In genomic region chr17:68327823-68328557, GRCh38 we compare ENCODE assay signal across 22 cellular contexts. TPM values are rescaled to one million over a fixed set of nuclear protein-coding genes. Genes with fewer than 3 reads are reported as not detected.
A peak's percentile ranks its signal among the peaks of the same experiment; 100 is the strongest.
DNase-seq lines count a peak whose midpoint lies in the region; TF ChIP-seq lines count a peak whose summit lies in the region.
"Had no signal": no experiment of that assay in that cellular context is flagged by ENCODE, and none has a peak within 500 bp of the region (broad histone marks: within the 10 kb centered on the region; RNA-seq: fewer than 3 reads in every experiment).

No MANE protein-coding gene starts in this region.

- TF ChIP-seq CTCF in GM06990 (IDR thresholded peaks at IDR 0.05; ENCODE audit: insufficient read depth, low read length, poor library complexity, severe bottlenecking) (peak; percentile 21), H9 (conservative IDR thresholded peaks at IDR 0.05) (peak; percentile 32; the same call in 2 of the 3 replicates), mesothelial cell of epicardium (IDR thresholded peaks at IDR 0.05; ENCODE audit: unreplicated experiment) (no peak), BE2C (IDR thresholded peaks at IDR 0.05; ENCODE audit: low read depth, low read length) (no peak)

- no peak overlapping the region for H3K4me3 ChIP-seq in GM06990 (replicated peaks; ENCODE audit: low read depth, low read length)
- no peak overlapping the region for H3K4me3 ChIP-seq in BE2C (ENCODE audit: low read depth, low read length)
- H3K4me3 ChIP-seq: ascending aorta, MG63, mucosa of descending colon, prostate gland, thoracic aorta had no signal

- H3K27ac Mint-ChIP-seq in H9 (no peak overlapping the region), mesothelial cell of epicardium (peak overlapping the region; percentile 96)
- H3K27ac Mint-ChIP-seq in activated T-helper 1 cell treated with anti-CD3 and anti-CD28 coated beads, Interleukin-12 subunit alpha, Interleukin-12 subunit beta, Interleukin-2, Interleukin-4 antibody, amounts not matched to agents 30 ng/mL and 10 ng/mL and 1 ng/mL, durations not matched to agents 14 hours and 24 hours and 36 hours, result peak overlapping the region; percentile 25
- H3K27ac Mint-ChIP-seq: activated T-cell treated with anti-CD3 and anti-CD28 coated beads, Interleukin-2, amount 50 U/mL, for 72 hours; CD8-positive, alpha-beta T cell had no signal

- no peak overlapping the region for H2BK20ac ChIP-seq in H9 (ENCODE audit: low read depth, low read length, poor library complexity, severe bottlenecking)

- H4K20me1 ChIP-seq in H9 (ENCODE audit: control insufficient read depth, insufficient read depth, insufficient read length), result no peaks in the 10 kb centered on the region

- no peak overlapping the region for H4K5ac ChIP-seq in H9 (ENCODE audit: insufficient read length, low read depth, low read length)

- H2BK15ac ChIP-seq in H9 (ENCODE audit: low read depth, low read length), result no peak overlapping the region

- no peak overlapping the region for H2BK5ac ChIP-seq in H9 (ENCODE audit: insufficient read length, low read length)

- H3K9me3 ChIP-seq in H9 (ENCODE audit: control insufficient read depth, low read depth, low read length), result no peaks in the 10 kb centered on the region
- H3K9me3 ChIP-seq in BE2C, result peaks cover 4% of the 10 kb centered on the region; the same call in 1 of the 2 replicates
- H3K9me3 ChIP-seq: prostate gland had no signal

- H3K9ac ChIP-seq in H9 (ENCODE audit: extremely low read depth, insufficient read length, low read length), result no peak overlapping the region

- H3K9me3 Mint-ChIP-seq in H9, result peaks cover 20 to 30% of the 10 kb centered on the region in 2 experiments
- H3K9me3 Mint-ChIP-seq in activated T-helper 1 cell treated with anti-CD3 and anti-CD28 coated beads, Interleukin-12 subunit alpha, Interleukin-12 subunit beta, Interleukin-2, Interleukin-4 antibody, amounts not matched to agents 30 ng/mL and 10 ng/mL and 1 ng/mL, durations not matched to agents 14 hours and 24 hours and 36 hours, result peaks cover 17% of the 10 kb centered on the region
- H3K9me3 Mint-ChIP-seq in mesothelial cell of epicardium, result peaks cover 14% of the 10 kb centered on the region
- H3K9me3 Mint-ChIP-seq: central memory CD8-positive, alpha-beta T cell had no signal

- WGBS in H9 (ENCODE audit: extremely low coverage, insufficient read length, low lambda C conversion rate), result no CpG with 5 or more reads among the region's 8 CpGs

- peaks cover 10 to 15% (median 15%) of the 10 kb centered on the region in 3 experiments for H3K36me3 Mint-ChIP-seq in H9 (ENCODE audit: insufficient read depth in 1 of 3, low read depth in 3 of 3)
- peaks cover 5% of the 10 kb centered on the region for H3K36me3 Mint-ChIP-seq in activated T-helper 1 cell treated with anti-CD3 and anti-CD28 coated beads, Interleukin-12 subunit alpha, Interleukin-12 subunit beta, Interleukin-2, Interleukin-4 antibody, amounts not matched to agents 30 ng/mL and 10 ng/mL and 1 ng/mL, durations not matched to agents 14 hours and 24 hours and 36 hours (ENCODE audit: low read depth)
- H3K36me3 Mint-ChIP-seq in mesothelial cell of epicardium, result peaks cover 7% of the 10 kb centered on the region

- H3K27me3 ChIP-seq in GM06990 (replicated peaks; ENCODE audit: control insufficient read depth, insufficient read depth, low read length), result no peaks in the 10 kb centered on the region
- no peaks in the 10 kb centered on the region for H3K27me3 ChIP-seq in H9 (ENCODE audit: insufficient read depth, low read length)
- no peaks in the 10 kb centered on the region; the same call in 1 of the 2 replicates for H3K27me3 ChIP-seq in BE2C
- H3K27me3 ChIP-seq: ascending aorta, MG63 had no signal

- H3K14ac ChIP-seq in H9 (ENCODE audit: insufficient read depth, low read length), result no peak overlapping the region

- H3K4me2 ChIP-seq in H9 (ENCODE audit: insufficient read depth, insufficient read length, low read length), result no peak overlapping the region

- H3K4ac ChIP-seq in H9 (ENCODE audit: low read depth, low read length), result no peak overlapping the region

- intact Hi-C loops in activated T-helper 1 cell treated with anti-CD3 and anti-CD28 coated beads, Interleukin-12 subunit alpha, Interleukin-12 subunit beta, Interleukin-2, Interleukin-4 antibody, amounts not matched to agents 30 ng/mL and 10 ng/mL and 1 ng/mL, durations not matched to agents 14 hours and 24 hours and 36 hours (cut with micrococcal nuclease), result no loop called here

- no peaks in the 10 kb centered on the region for H3K23me2 ChIP-seq in H9 (ENCODE audit: insufficient read length, low read depth, low read length, poor library complexity, severe bottlenecking)

- H3K23ac ChIP-seq in H9 (ENCODE audit: insufficient read length, low read depth, low read length), result no peak overlapping the region

- DNase-seq in GM06990 (ENCODE audit: extremely low read depth, insufficient read length) (no peak), H9 (no peak), mesothelial cell of epicardium (ENCODE audit: low spot score in 2 of 2, unreplicated experiment in 2 of 2) (no peak), SHP77 treated with DMSO at 0.1 percent for 48 hours (lab: John Stamatoyannopoulos, UW) (no peak), BE2C (no peak), NCI-H2227 (lab: John Stamatoyannopoulos, UW; ENCODE audit: unreplicated experiment) (no peak)
- no peak for DNase-seq in activated T-helper 1 cell treated with anti-CD3 and anti-CD28 coated beads, Interleukin-12 subunit alpha, Interleukin-12 subunit beta, Interleukin-2, Interleukin-4 antibody, amounts not matched to agents 30 ng/mL and 10 ng/mL and 1 ng/mL, durations not matched to agents 14 hours and 24 hours and 36 hours (ENCODE audit: low spot score)
- DNase-seq: activated CD4-positive, alpha-beta T cell treated with anti-CD3 and anti-CD28 coated beads for 1 hour; activated T-cell treated with anti-CD3 and anti-CD28 coated beads, Interleukin-2, amount 50 U/mL, for 72 hours; CD8-positive, alpha-beta T cell; hypothalamus; left ventricle myocardium superior; MG63; mucosa of descending colon; NCI-H1694 treated with DMSO at 0.1 percent for 48 hours had no signal

- no peak overlapping the region for H2BK120ac ChIP-seq in H9 (ENCODE audit: low read depth, low read length, poor library complexity, severe bottlenecking)

- H3K18ac ChIP-seq in H9 (ENCODE audit: insufficient read length, low read depth, low read length), result no peak overlapping the region

- no peak overlapping the region for H3K27ac ChIP-seq in H9 (ENCODE audit: insufficient read length, low read depth, low read length)
- H3K27ac ChIP-seq: ascending aorta, epithelial cell of prostate, prostate gland, thoracic aorta had no signal

- H4K8ac ChIP-seq in H9 (replicated peaks; ENCODE audit: insufficient read length, low read depth, low read length), result no peak overlapping the region

- no peak overlapping the region for H2AFZ ChIP-seq in H9 (ENCODE audit: low read length)

- H3K4me3 Mint-ChIP-seq in H9 (no peak overlapping the region), mesothelial cell of epicardium (no peak overlapping the region)
- no peak overlapping the region for H3K4me3 Mint-ChIP-seq in activated T-helper 1 cell treated with anti-CD3 and anti-CD28 coated beads, Interleukin-12 subunit alpha, Interleukin-12 subunit beta, Interleukin-2, Interleukin-4 antibody, amounts not matched to agents 30 ng/mL and 10 ng/mL and 1 ng/mL, durations not matched to agents 14 hours and 24 hours and 36 hours
- H3K4me3 Mint-ChIP-seq: activated T-cell treated with anti-CD3 and anti-CD28 coated beads, Interleukin-2, amount 50 U/mL, for 72 hours; CD8-positive, alpha-beta T cell; central memory CD8-positive, alpha-beta T cell; IgD-negative memory B cell; neural crest cell had no signal

- H3K4me1 Mint-ChIP-seq in H9 (0 out of 4 replicates have a peak, but pooled peaks cover 0 to 2% of the 10 kb centered on the region in 2 experiments), mesothelial cell of epicardium (peaks cover 13% of the 10 kb centered on the region)
- H3K4me1 Mint-ChIP-seq in activated T-helper 1 cell treated with anti-CD3 and anti-CD28 coated beads, Interleukin-12 subunit alpha, Interleukin-12 subunit beta, Interleukin-2, Interleukin-4 antibody, amounts not matched to agents 30 ng/mL and 10 ng/mL and 1 ng/mL, durations not matched to agents 14 hours and 24 hours and 36 hours (ENCODE audit: low read depth), result peaks cover 21% of the 10 kb centered on the region
- H3K4me1 Mint-ChIP-seq: neural crest cell had no signal

- no peak overlapping the region for H4K91ac ChIP-seq in H9 (ENCODE audit: insufficient read length, low read depth, low read length)

- no peak overlapping the region for H3K56ac ChIP-seq in H9 (ENCODE audit: insufficient read length, low read depth, low read length)

- no peaks in the 10 kb centered on the region for H3K4me1 ChIP-seq in H9 (ENCODE audit: insufficient read depth, low read length)
- no peaks in the 10 kb centered on the region for H3K4me1 ChIP-seq in BE2C
- H3K4me1 ChIP-seq: ascending aorta, prostate gland had no signal

- no peak overlapping the region for H3T11ph ChIP-seq in H9 (ENCODE audit: low read length)

- H2BK12ac ChIP-seq in H9 (ENCODE audit: insufficient read length, low read depth, low read length), result no peak overlapping the region

- no peak overlapping the region for H2AK5ac ChIP-seq in H9 (ENCODE audit: insufficient read length, low read length)

- H3K79me2 ChIP-seq in H9 (ENCODE audit: insufficient read depth, low read length), result no peaks in the 10 kb centered on the region

- peaks cover 1% of the 10 kb centered on the region; the same call in 1 of the 2 replicates for H3K27me3 Mint-ChIP-seq in H9 (ENCODE audit: low read depth)
- peaks cover 2% of the 10 kb centered on the region for H3K27me3 Mint-ChIP-seq in activated T-helper 1 cell treated with anti-CD3 and anti-CD28 coated beads, Interleukin-12 subunit alpha, Interleukin-12 subunit beta, Interleukin-2, Interleukin-4 antibody, amounts not matched to agents 30 ng/mL and 10 ng/mL and 1 ng/mL, durations not matched to agents 14 hours and 24 hours and 36 hours (ENCODE audit: insufficient read depth)
- no peaks in the 10 kb centered on the region for H3K27me3 Mint-ChIP-seq in mesothelial cell of epicardium (ENCODE audit: low read depth)
- H3K27me3 Mint-ChIP-seq: central memory CD8-positive, alpha-beta T cell had no signal

- H3K36me3 ChIP-seq in GM06990 (ENCODE audit: control insufficient read depth, insufficient read depth, low read length) (no peaks in the 10 kb centered on the region), BE2C (no peaks in the 10 kb centered on the region)
- H3K36me3 ChIP-seq: ascending aorta, MG63, prostate gland, thoracic aorta had no signal

- H3K79me1 ChIP-seq in H9 (ENCODE audit: insufficient read depth, low read depth, low read length, poor library complexity, severe bottlenecking), result no peaks in the 10 kb centered on the region

RNA-seq across cellular contexts. Expression of gene ARSG, which starts 36.7 kb away (rescaled TPM):
- total RNA-seq in H9 (2021) (3.5 and 3.6 TPM in 2 replicates), mesothelial cell of epicardium (7.8 to 11.4 TPM (median 9.0 TPM) in 3 replicates)
- 5.5 and 6.7 TPM in 2 replicates for total RNA-seq in activated T-helper 1 cell treated with anti-CD3 and anti-CD28 coated beads, Interleukin-12 subunit alpha, Interleukin-12 subunit beta, Interleukin-2, Interleukin-4 antibody, amounts not matched to agents 30 ng/mL and 10 ng/mL and 1 ng/mL, durations not matched to agents 14 hours and 24 hours and 36 hours
- polyA plus RNA-seq in BE2C (2012; ENCODE audit: insufficient read depth, insufficient read length, low read depth), result 2.5 TPM

RNA-seq across cellular contexts. Expression of gene SLC16A6, which starts 37.1 kb away (rescaled TPM):
- 0.24 and 0.33 TPM in 2 replicates for total RNA-seq in H9 (2021)
- 3.0 and 3.8 TPM in 2 replicates for total RNA-seq in activated T-helper 1 cell treated with anti-CD3 and anti-CD28 coated beads, Interleukin-12 subunit alpha, Interleukin-12 subunit beta, Interleukin-2, Interleukin-4 antibody, amounts not matched to agents 30 ng/mL and 10 ng/mL and 1 ng/mL, durations not matched to agents 14 hours and 24 hours and 36 hours
- 0.89 to 1.3 TPM (median 0.90 TPM) in 3 replicates for total RNA-seq in mesothelial cell of epicardium
- 0.86 TPM for polyA plus RNA-seq in BE2C (2012; ENCODE audit: insufficient read depth, insufficient read length, low read depth)
- total RNA-seq: ascending aorta, left ventricle myocardium superior had no signal

Comparison
In these comparisons a context has a peak if more than half of its experiments do, and no peak if none do; other contexts are left out.
1. CTCF ChIP-seq: peak in GM06990 (single experiment) and H9 (single experiment); none in mesothelial cell of epicardium (single experiment) and BE2C (single experiment).
2. H3K27ac Mint-ChIP-seq: peak in activated T-helper 1 cell treated with anti-CD3 and anti-CD28 coated beads, Interleukin-12 subunit alpha, Interleukin-12 subunit beta, Interleukin-2, Interleukin-4 antibody, amounts not matched to agents 30 ng/mL and 10 ng/mL and 1 ng/mL, durations not matched to agents 14 hours and 24 hours and 36 hours (single experiment) and mesothelial cell of epicardium (single experiment); none in H9 (0 of 3).